22 cellular contexts compared by ENCODE assay signal in the genomic region with DNA sequence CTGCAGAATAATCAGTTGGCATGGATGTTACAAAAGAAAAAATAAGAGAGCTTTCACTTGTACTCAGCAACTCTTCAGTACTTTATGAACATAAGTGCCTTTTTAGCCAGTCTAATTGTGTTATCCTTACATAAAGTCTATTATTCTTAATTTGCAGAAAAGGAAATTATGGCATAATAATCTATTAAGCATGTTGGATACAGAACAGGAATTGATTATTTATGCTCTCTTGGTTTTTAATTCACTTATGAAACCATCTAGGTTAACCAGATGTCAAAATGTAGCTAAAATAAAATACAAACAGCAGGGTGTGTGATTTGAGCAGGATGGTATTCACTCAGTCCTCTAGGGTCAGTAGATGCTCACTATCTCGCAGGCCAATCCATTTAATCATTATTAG.
"Had no signal": no experiment of that assay in that cellular context is flagged by ENCODE, and none has a peak within 500 bp of the region (broad histone marks: within the 10 kb centered on the region; RNA-seq: fewer than 3 reads in every experiment).

No MANE protein-coding gene starts in this region.

- FAIRE-seq: endometrium had no signal

- ATAC-seq: gastroesophageal sphincter; left lobe of liver; naive thymus-derived CD8-positive, alpha-beta T cell; psoas muscle; right lobe of liver had no signal

- H3K4me3 ChIP-seq: esophagus muscularis mucosa, gastroesophageal sphincter, psoas muscle, right lobe of liver, spleen, stomach, thoracic aorta, transverse colon had no signal

- H3K4me1 ChIP-seq: esophagus muscularis mucosa, gastroesophageal sphincter, psoas muscle, right lobe of liver, spleen, stomach, transverse colon had no signal

- H3K27ac ChIP-seq: esophagus muscularis mucosa, gastroesophageal sphincter, neutrophil, psoas muscle, right lobe of liver, spleen, stomach, thoracic aorta, transverse colon had no signal

- H3K9me3 ChIP-seq: esophagus muscularis mucosa, gastroesophageal sphincter, neutrophil, psoas muscle, right lobe of liver, spleen, stomach, thoracic aorta, transverse colon had no signal

- H3K27me3 ChIP-seq: esophagus muscularis mucosa, gastroesophageal sphincter, neutrophil, right lobe of liver, spleen, stomach, transverse colon had no signal

- DNase-seq: effector memory CD4-positive, alpha-beta T cell; foreskin fibroblast; glutamatergic neuron; mammary epithelial cell; naive thymus-derived CD8-positive, alpha-beta T cell; psoas muscle; retina; right lobe of liver; spleen; stimulated activated CD4-positive, alpha-beta T cell treated with anti-CD3 and anti-CD28 coated beads, Interleukin-15, amount 100 ng/mL, for 24 hours; stimulated activated CD4-positive, alpha-beta T cell treated with anti-CD3 and anti-CD28 coated beads, Interleukin-1b, Interleukin-23, amount 100 ng/mL, for 48 hours; stimulated activated CD4-positive, alpha-beta T cell treated with anti-CD3 and anti-CD28 coated beads, Interleukin-4, amount 100 ng/mL, for 4 hours; stimulated activated naive CD4-positive, alpha-beta T cell; stomach; substantia nigra; transverse colon had no signal

- H3K36me3 ChIP-seq: esophagus muscularis mucosa, gastroesophageal sphincter, neutrophil, right lobe of liver, spleen, stomach, thoracic aorta, transverse colon had no signal
